11 cellular contexts compared by ENCODE assay signal in the genomic region with DNA sequence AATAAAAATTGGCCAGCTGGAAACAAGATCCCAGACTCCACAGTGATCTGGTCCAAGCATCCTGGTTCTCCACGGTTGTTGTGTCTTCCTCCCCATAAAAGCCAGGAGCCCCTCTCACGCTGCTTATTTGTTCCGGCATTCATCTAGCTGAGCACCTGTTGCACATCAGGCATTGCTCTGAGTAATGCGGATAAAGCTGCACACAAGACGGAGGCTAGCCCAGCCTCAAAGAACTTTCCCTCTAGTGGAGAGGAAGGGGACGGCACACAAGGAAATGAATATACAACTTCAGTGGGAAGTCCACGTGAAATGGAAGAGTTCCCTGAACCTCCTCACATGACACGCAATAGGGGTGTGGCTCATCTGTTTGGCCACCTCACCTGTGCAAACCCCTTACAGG. TPM values are rescaled to one million over a fixed set of nuclear protein-coding genes. Genes with fewer than 3 reads are reported as not detected.
A peak's percentile ranks its signal among the peaks of the same experiment; 100 is the strongest.
DNase-seq lines count a peak whose midpoint lies in the region; ATAC-seq, FAIRE-seq and TF ChIP-seq lines count a peak whose summit lies in the region.
"Had no signal": no experiment of that assay in that cellular context is flagged by ENCODE, and none has a peak within 500 bp of the region (broad histone marks: within the 10 kb centered on the region; RNA-seq: fewer than 3 reads in every experiment).

No MANE protein-coding gene starts in this region.

- no peak overlapping the region for H3K4me2 ChIP-seq in endothelial cell of umbilical vein (ENCODE audit: insufficient read depth, low read length)

- DNase-seq in NCI-H82 (lab: John Stamatoyannopoulos, UW), result peak; percentile 75
- no peak for DNase-seq in NCI-H82 treated with DMSO at 0.1 percent for 48 hours (lab: John Stamatoyannopoulos, UW; ENCODE audit: unreplicated experiment)
- peak; percentile 25 for DNase-seq in NCI-H69 (lab: John Stamatoyannopoulos, UW)
- DNase-seq in endothelial cell of umbilical vein (ENCODE audit: low read depth, low spot score), result peak; percentile 21
- peak; percentile 13 for DNase-seq in small intestine
- DNase-seq in urothelium cell line (ENCODE audit: low spot score), result no peak
- DNase-seq: CD4-positive, alpha-beta T cell had no signal

- no peaks in the 10 kb centered on the region for H3K9me1 ChIP-seq in endothelial cell of umbilical vein (replicated peaks; ENCODE audit: control insufficient read depth, extremely low read depth, insufficient read depth, low read length)

- no peak overlapping the region for H3K9ac ChIP-seq in endothelial cell of umbilical vein (replicated peaks; ENCODE audit: extremely low read depth, insufficient read depth, low read length)

- no peaks in the 10 kb centered on the region for H3K79me2 ChIP-seq in endothelial cell of umbilical vein (ENCODE audit: control insufficient read depth, insufficient read depth, low read length)

- FAIRE-seq in endothelial cell of umbilical vein (lab: Jason Lieb, UNC) (peak; percentile 53), small intestine (lab: Jason Lieb, UNC) (no peak), urothelium cell line (lab: Jason Lieb, UNC) (no peak)
- FAIRE-seq: frontal cortex had no signal

- no peak for TF ChIP-seq POLR2A in endothelial cell of umbilical vein (IDR thresholded peaks at IDR 0.05; ENCODE audit: low read depth, low read length)
- no peak for TF ChIP-seq POLR2A in gastroesophageal sphincter (IDR thresholded peaks at IDR 0.05)

- H3K36me3 ChIP-seq in endothelial cell of umbilical vein (ENCODE audit: control insufficient read depth in 2 of 2, extremely low read depth in 1 of 2, insufficient read depth in 2 of 2, low read length in 2 of 2) (no peaks in the 10 kb centered on the region), small intestine (ENCODE audit: control insufficient read depth in 2 of 2, insufficient read depth in 2 of 2, low read length in 2 of 2) (no peaks in the 10 kb centered on the region), gastroesophageal sphincter (no peaks in the 10 kb centered on the region)

- no TSS peak for BruUV-seq in endothelial cell of umbilical vein (replicated peaks; lab: Mats Ljungman, UMichigan)

- H3K27ac ChIP-seq in endothelial cell of umbilical vein (ENCODE audit: insufficient read depth, low read depth, low read length) (no peak overlapping the region), small intestine (ENCODE audit: low read depth in 1 of 2, low read length in 1 of 2) (peak overlapping the region in 1 of 2 donors; percentile 41), gastroesophageal sphincter (no peak overlapping the region)

- intact Hi-C loops in endothelial cell of umbilical vein (cut with micrococcal nuclease), result loop anchor here (1.0 to 5.0 kb wide), 2 partner anchors 38 to 270 kb away; no protein-coding TSS in a partner anchor

- ATAC-seq in gastroesophageal sphincter (no peak), HG03520 (IDR thresholded peaks at IDR 0.05; ENCODE audit: unreplicated experiment) (no peak)
- ATAC-seq: stimulated activated effector memory CD8-positive, alpha-beta T cell treated with anti-CD3 and anti-CD28 coated beads, Interleukin-12 subunit alpha, Interleukin-12 subunit beta, amount 100 ng/mL, for 72 hours had no signal

- dilution Hi-C loops in endothelial cell of umbilical vein (cut with MboI; ENCODE audit: extremely low pct_ligation_motif_present, low sequenced_read_pairs), result no loop called here

- H4K20me1 ChIP-seq in endothelial cell of umbilical vein (replicated peaks; ENCODE audit: control insufficient read depth, extremely low read depth, insufficient read depth, low read length), result no peaks in the 10 kb centered on the region

- CTCF ChIA-PET in endothelial cell of umbilical vein (lab: Charles Lee), result interaction anchor here (0.9 to 2.5 kb wide), 10 partner anchors 12 to 629 kb away, joined by 3 to 17 read pairs (median 4); a partner anchor contains a TSS

- H3K4me3 ChIP-seq in endothelial cell of umbilical vein (replicated peaks in 1 of 3; ENCODE audit: insufficient read depth in 1 of 3, low read depth in 1 of 3, low read length in 3 of 3) (no peak overlapping the region), small intestine (ENCODE audit: low read depth in 1 of 2, low read length in 2 of 2) (no peak overlapping the region), gastroesophageal sphincter (no peak overlapping the region)

- H3K9me3 ChIP-seq in endothelial cell of umbilical vein (replicated peaks; ENCODE audit: control insufficient read depth, insufficient read depth, low read length), result no peaks in the 10 kb centered on the region
- no peaks in the 10 kb centered on the region for H3K9me3 ChIP-seq in small intestine (ENCODE audit: control insufficient read depth, low read depth)
- H3K9me3 ChIP-seq in gastroesophageal sphincter, result peaks cover 0 to 12% (median 0%) of the 10 kb centered on the region in 3 donors

- no peak overlapping the region for H2AFZ ChIP-seq in endothelial cell of umbilical vein (ENCODE audit: low read depth, low read length)

- POLR2A ChIA-PET in endothelial cell of umbilical vein (lab: Charles Lee), result interaction anchor here (1.1 kb wide), 1 partner anchor 629 kb away, joined by 3 read pairs; no protein-coding TSS in a partner anchor

- TF ChIP-seq CTCF in endothelial cell of umbilical vein (IDR thresholded peaks at IDR 0.05; ENCODE audit: extremely low read depth in 1 of 2, insufficient read depth in 1 of 2, low read depth in 1 of 2, low read length in 2 of 2) (peak; percentile 37 to 50), gastroesophageal sphincter (IDR thresholded peaks at IDR 0.05) (peak in 1 of 4 experiments; percentile 25)

- H3K27me3 ChIP-seq in endothelial cell of umbilical vein (ENCODE audit: control insufficient read depth in 2 of 2, insufficient read depth in 2 of 2, low read length in 2 of 2) (peaks cover 0 to 5% of the 10 kb centered on the region in 2 experiments), small intestine (ENCODE audit: control insufficient read depth in 2 of 2, insufficient read depth in 2 of 2, low read length in 2 of 2) (no peaks in the 10 kb centered on the region), gastroesophageal sphincter (no peaks in the 10 kb centered on the region)

- WGBS in small intestine, 3 donors, result 65 to 73% (median 71%) methylated on average over 8 of the region's 8 CpGs
- 89 to 100% methylated on average over 1 to 3 of the region's 8 CpGs for WGBS in gastroesophageal sphincter (ENCODE audit: low coverage in 1 of 2), 2 donors

- peaks cover 10% of the 10 kb centered on the region for H3K4me1 ChIP-seq in endothelial cell of umbilical vein (ENCODE audit: control insufficient read depth, extremely low read depth, insufficient read depth, low read length)
- H3K4me1 ChIP-seq in small intestine (ENCODE audit: control insufficient read depth in 2 of 2, insufficient read depth in 1 of 2, low read depth in 1 of 2, low read length in 1 of 2), result no peaks in the 10 kb centered on the region
- H3K4me1 ChIP-seq in gastroesophageal sphincter, result peaks cover 0 to 9% (median 0%) of the 10 kb centered on the region in 3 donors

- TF ChIP-seq EP300 in gastroesophageal sphincter (IDR thresholded peaks at IDR 0.05), result no peak

TF ChIP-seq in endothelial cell of umbilical vein, 7 proteins besides CTCF, POLR2A, EP300 and RAD21:
- TF ChIP-seq FOS (IDR thresholded peaks at IDR 0.05; ENCODE audit: borderline replicate concordance, insufficient read depth, low read length) (no peak), POLR2AphosphoS5 (IDR thresholded peaks at IDR 0.05; ENCODE audit: insufficient read depth, low read depth, low read length) (no peak), EZH2 (IDR thresholded peaks at IDR 0.05; ENCODE audit: borderline replicate concordance, low read depth, low read length, severe bottlenecking) (no peak), GATA2 (IDR thresholded peaks at IDR 0.05; ENCODE audit: insufficient read depth, insufficient read length, low read depth, low read length) (no peak), JUN (IDR thresholded peaks at IDR 0.05; ENCODE audit: borderline replicate concordance, insufficient read depth, insufficient read length, low read depth) (no peak), MYC (IDR thresholded peaks at IDR 0.05; ENCODE audit: low read depth, low read length) (no peak)
- TF ChIP-seq, protein P1, sequence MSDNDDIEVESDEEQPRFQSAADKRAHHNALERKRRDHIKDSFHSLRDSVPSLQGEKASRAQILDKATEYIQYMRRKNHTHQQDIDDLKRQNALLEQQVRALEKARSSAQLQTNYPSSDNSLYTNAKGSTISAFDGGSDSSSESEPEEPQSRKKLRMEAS (IDR thresholded peaks at IDR 0.05; ENCODE audit: insufficient read depth, insufficient read length), result no peak
TF ChIP-seq in endothelial cell of umbilical vein: peak in this region for 0.

RNA-seq across cellular contexts. Expression of a gene that starts 30.3 kb away (rescaled TPM):
- total RNA-seq in endothelial cell of umbilical vein (27.1 and 28.5 TPM in 2 replicates), gastroesophageal sphincter (10 to 100 TPM; 21.3 to 42.0 (median 26.5) TPM)
- polyA plus RNA-seq in endothelial cell of umbilical vein (39.2 and 40.2 TPM in 2 replicates), small intestine (10 to 100 TPM in 2 of 3 donors, 1 to 10 TPM in 1; 4.9 to 22.2 (median 12.4) TPM)
- polyA plus RNA-seq in endothelial cell of umbilical vein (2011; cell fraction: cytosol; rRNA removed), result 34.6 and 43.2 TPM in 2 replicates
- polyA plus RNA-seq in endothelial cell of umbilical vein (2011; cell fraction: nucleus; rRNA removed), result 17.9 and 19.9 TPM in 2 replicates
- polyA plus RNA-seq in endothelial cell of umbilical vein (2012), result 28.4 and 32.3 TPM in 2 replicates
- 18.0 and 19.8 TPM in 2 replicates for polyA minus RNA-seq in endothelial cell of umbilical vein
- polyA minus RNA-seq in endothelial cell of umbilical vein (2011; cell fraction: cytosol; rRNA and poly(A)+ RNA removed), result 12.4 TPM
- polyA minus RNA-seq in endothelial cell of umbilical vein (2011; cell fraction: nucleus; rRNA and poly(A)+ RNA removed), result 6.6 TPM in 2 replicates

RNA-seq across cellular contexts. Expression of a gene that starts 41.7 kb away (rescaled TPM):
- total RNA-seq in endothelial cell of umbilical vein (10.0 and 12.5 TPM in 2 replicates), gastroesophageal sphincter (10 to 100 TPM; 13.5 to 18.8 (median 17.4) TPM)
- polyA plus RNA-seq in endothelial cell of umbilical vein (9.7 and 19.6 TPM in 2 replicates), small intestine (1 to 10 TPM; 3.2 to 5.8 (median 3.8) TPM)
- 9.3 and 14.4 TPM in 2 replicates for polyA plus RNA-seq in endothelial cell of umbilical vein (2011; cell fraction: cytosol; rRNA removed)
- polyA plus RNA-seq in endothelial cell of umbilical vein (2011; cell fraction: nucleus; rRNA removed), result 29.8 and 58.4 TPM in 2 replicates
- polyA plus RNA-seq in endothelial cell of umbilical vein (2012), result 8.6 and 11.6 TPM in 2 replicates
- 48.7 and 50.8 TPM in 2 replicates for polyA minus RNA-seq in endothelial cell of umbilical vein
- polyA minus RNA-seq in endothelial cell of umbilical vein (2011; cell fraction: cytosol; rRNA and poly(A)+ RNA removed), result 19.0 TPM
- polyA minus RNA-seq in endothelial cell of umbilical vein (2011; cell fraction: nucleus; rRNA and poly(A)+ RNA removed), result 27.7 and 30.5 TPM in 2 replicates

Comparison
In these comparisons a context has a peak if more than half of its experiments do, and no peak if none do; other contexts are left out.
1. DNase-seq: peak in NCI-H82 (single experiment), NCI-H69 (single experiment), endothelial cell of umbilical vein (single experiment) and small intestine (single experiment); none in NCI-H82 treated with DMSO at 0.1 percent for 48 hours (single experiment) and urothelium cell line (single experiment).